ENCODE assay signal across 9 cellular contexts in the genomic region with DNA sequence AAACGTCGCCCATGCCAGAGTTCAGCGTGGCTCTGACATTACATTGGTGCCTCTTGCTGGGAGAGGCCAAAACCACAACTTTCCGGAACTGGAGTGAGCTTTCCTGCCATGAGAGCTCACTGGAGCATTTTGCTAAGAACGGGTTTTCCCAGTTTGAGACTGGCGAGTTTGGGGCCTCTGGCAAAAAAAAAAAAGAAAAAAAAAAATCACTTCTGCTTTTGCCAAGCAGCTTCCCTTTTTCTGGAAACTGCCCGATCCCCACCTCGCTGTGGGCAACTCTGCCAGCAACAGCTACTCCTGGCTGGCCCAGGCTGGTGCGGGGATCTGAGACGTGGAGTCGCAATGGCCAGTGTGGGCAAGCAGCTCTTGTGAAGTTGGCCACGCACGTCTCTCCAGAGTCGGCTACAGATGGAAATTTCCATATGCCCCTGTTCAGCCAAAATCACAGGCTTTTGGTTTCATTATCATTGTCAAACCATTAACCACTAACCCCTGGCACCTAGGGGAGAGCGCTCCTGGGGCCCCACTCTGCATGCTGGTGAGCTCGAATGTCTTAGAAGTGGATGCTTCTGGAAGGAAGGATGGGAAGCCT. TPM values are rescaled to one million over a fixed set of nuclear protein-coding genes. Genes with fewer than 3 reads are reported as not detected.
A peak's percentile ranks its signal among the peaks of the same experiment; 100 is the strongest.
DNase-seq lines count a peak whose midpoint lies in the region; ATAC-seq, FAIRE-seq and TF ChIP-seq lines count a peak whose summit lies in the region.
"Had no signal": no experiment of that assay in that cellular context is flagged by ENCODE, and none has a peak within 500 bp of the region (broad histone marks: within the 10 kb centered on the region; RNA-seq: fewer than 3 reads in every experiment).

No MANE protein-coding gene starts in this region.

- no peak overlapping the region for H3K4ac ChIP-seq in H1 (replicated peaks; ENCODE audit: insufficient read length, low read depth, low read length)

- H3K23ac ChIP-seq in H1 (ENCODE audit: insufficient read length), result no peak overlapping the region

- H3K36me3 ChIP-seq in H1 (ENCODE audit: control insufficient read depth in 2 of 4, insufficient read depth in 4 of 4, low read length in 3 of 4), result no peaks in the 10 kb centered on the region

- H3K79me1 ChIP-seq in H1 (ENCODE audit: low read depth, low read length), result no peaks in the 10 kb centered on the region

- H3K27ac Mint-ChIP-seq in activated CD4-positive, alpha-beta T cell treated with anti-CD3 and anti-CD28 coated beads for 36 hours, result peak overlapping the region; percentile 93
- no peak overlapping the region for H3K27ac Mint-ChIP-seq in endothelial cell (ENCODE audit: unreplicated experiment)

- no peak overlapping the region for H2AK5ac ChIP-seq in H1 (ENCODE audit: low read depth, low read length)

- POLR2A ChIA-PET in activated CD4-positive, alpha-beta T cell treated with anti-CD3 and anti-CD28 coated beads for 36 hours (lab: Charles Lee), result no interaction called here
- POLR2A ChIA-PET in H1 (lab: Charles Lee; ENCODE audit: partially characterized antibody), result no interaction called here

- WGBS in H1 (ENCODE audit: extremely low coverage in 1 of 2, insufficient coverage in 1 of 2, insufficient read length in 1 of 2, insufficient replicate concordance in 2 of 2, low coverage in 1 of 2, low lambda C conversion rate in 2 of 2, missing lambda C conversion rate in 1 of 2), 2 experiments, result 91% methylated on average over 15 of the region's 16 CpGs; no CpG with 5 or more reads in 1 of the 2 experiments

- no peaks in the 10 kb centered on the region for H3K27me3 Mint-ChIP-seq in activated CD4-positive, alpha-beta T cell treated with anti-CD3 and anti-CD28 coated beads for 36 hours
- peaks cover 5% of the 10 kb centered on the region for H3K27me3 Mint-ChIP-seq in endothelial cell (ENCODE audit: unreplicated experiment)

- no peak for TF ChIP-seq CTCF in H1 (IDR thresholded peaks at IDR 0.05; ENCODE audit: control extremely low read depth in 1 of 3, insufficient read depth in 1 of 3, low read depth in 1 of 3, low read length in 3 of 3)
- no peak for TF ChIP-seq CTCF in endothelial cell (IDR thresholded peaks at IDR 0.05; ENCODE audit: unreplicated experiment)

- no peak overlapping the region for H2BK5ac ChIP-seq in H1 (ENCODE audit: low read depth, low read length)

- intact Hi-C loops in activated CD4-positive, alpha-beta T cell treated with anti-CD3 and anti-CD28 coated beads for 36 hours (cut with DNase I, micrococcal nuclease), result loop anchor here in 1 of 2 experiments (1.0 kb wide), 1 partner anchor 25 kb away; no protein-coding TSS in a partner anchor

- no peak overlapping the region for H3K56ac ChIP-seq in H1 (replicated peaks; ENCODE audit: insufficient read length, low read depth, low read length)

- no peak overlapping the region for H4K5ac ChIP-seq in H1 (ENCODE audit: insufficient read length, low read depth, low read length)

- no peak overlapping the region for H2BK20ac ChIP-seq in H1 (ENCODE audit: low read length)

- H3K4me2 ChIP-seq in H1 (ENCODE audit: insufficient read depth in 1 of 2, low read depth in 2 of 2, low read length in 2 of 2), result no peak overlapping the region
- H3K4me2 ChIP-seq: A549 had no signal

- H2BK120ac ChIP-seq in H1 (replicated peaks; ENCODE audit: low read depth, low read length), result no peak overlapping the region

- no peak overlapping the region for H2AFZ ChIP-seq in H1 (ENCODE audit: low read length)

- no peak for TF ChIP-seq EP300 in H1 (IDR thresholded peaks at IDR 0.05; ENCODE audit: borderline replicate concordance in 1 of 2, low read depth in 2 of 2, low read length in 2 of 2)

- no peaks in the 10 kb centered on the region for H3K9me3 ChIP-seq in H1 (ENCODE audit: insufficient read depth in 2 of 2, low read depth in 1 of 2, low read length in 1 of 2)
- H3K9me3 ChIP-seq: A549 had no signal

- peaks cover 0 to 3% of the 10 kb centered on the region in 2 experiments for H4K20me1 ChIP-seq in H1 (replicated peaks in 1 of 2; ENCODE audit: control insufficient read depth in 1 of 2, insufficient read depth in 2 of 2, low read length in 2 of 2)

- H2BK15ac ChIP-seq in H1 (ENCODE audit: low read length), result no peak overlapping the region

- peak; percentile 66 for DNase-seq in activated CD4-positive, alpha-beta T cell treated with anti-CD3 and anti-CD28 coated beads for 36 hours
- DNase-seq in activated CD4-positive, alpha-beta T cell treated with anti-CD3 and anti-CD28 coated beads for 1 hour, result no peak
- DNase-seq in RPMI8226 (peak; percentile 55), H1 (ENCODE audit: low read depth in 1 of 2, low spot score in 2 of 2) (no peak), pons (ENCODE audit: low spot score) (peak; percentile 59), NCI-H2107 treated with DMSO at 0.1 percent for 48 hours (lab: John Stamatoyannopoulos, UW; ENCODE audit: unreplicated experiment) (no peak), endothelial cell (ENCODE audit: low spot score) (no peak)

- no peak for TF ChIP-seq POLR2A in H1 (IDR thresholded peaks at IDR 0.05; ENCODE audit: control extremely low read depth in 1 of 2, low read depth in 2 of 2, low read length in 2 of 2)

- peaks cover 26% of the 10 kb centered on the region for H3K4me1 Mint-ChIP-seq in activated CD4-positive, alpha-beta T cell treated with anti-CD3 and anti-CD28 coated beads for 36 hours
- no peaks in the 10 kb centered on the region for H3K4me1 Mint-ChIP-seq in endothelial cell (ENCODE audit: unreplicated experiment)

- no peak overlapping the region for H3K4me3 ChIP-seq in H1 (ENCODE audit: extremely low read depth in 1 of 4, insufficient read depth in 2 of 4, low read depth in 3 of 4, low read length in 4 of 4)
- H3K4me3 ChIP-seq: A549 had no signal

- H3K4me1 ChIP-seq in H1 (replicated peaks in 1 of 4; ENCODE audit: control insufficient read depth in 3 of 4, insufficient read depth in 4 of 4, low read length in 3 of 4), result peaks cover 0 to 3% (median 0%) of the 10 kb centered on the region in 4 experiments; a peak in 1 of 7 replicates
- H3K4me1 ChIP-seq: A549 had no signal

- CTCF ChIA-PET in activated CD4-positive, alpha-beta T cell treated with anti-CD3 and anti-CD28 coated beads for 36 hours (lab: Charles Lee), result interaction anchor here (0.5 to 0.7 kb wide), 3 partner anchors 8 to 727 kb away, joined by 3 to 4 read pairs (median 3); no protein-coding TSS in a partner anchor
- CTCF ChIA-PET in H1 (lab: Charles Lee; ENCODE audit: partially characterized antibody), result interaction anchor here (0.6 to 2.2 kb wide), 6 partner anchors 9 to 488 kb away, joined by 3 to 12 read pairs (median 4); no protein-coding TSS in a partner anchor

- no peaks in the 10 kb centered on the region for H3K36me3 Mint-ChIP-seq in activated CD4-positive, alpha-beta T cell treated with anti-CD3 and anti-CD28 coated beads for 36 hours (ENCODE audit: low read depth)
- H3K36me3 Mint-ChIP-seq in endothelial cell (ENCODE audit: low read depth, unreplicated experiment), result no peaks in the 10 kb centered on the region

- H3K23me2 ChIP-seq in H1 (ENCODE audit: low read depth, low read length), result peaks cover 7% of the 10 kb centered on the region; the same call in 1 of the 2 replicates

- H3K4me3 Mint-ChIP-seq in activated CD4-positive, alpha-beta T cell treated with anti-CD3 and anti-CD28 coated beads for 36 hours, result peak overlapping the region; percentile 56
- no peak overlapping the region for H3K4me3 Mint-ChIP-seq in endothelial cell (ENCODE audit: unreplicated experiment)

- H4K8ac ChIP-seq in H1 (ENCODE audit: extremely low read depth, insufficient read depth, low read length), result no peak overlapping the region

- H3K9ac ChIP-seq in H1 (replicated peaks in 1 of 4; ENCODE audit: extremely low read depth in 1 of 4, low read depth in 3 of 4, low read length in 3 of 4), result no peak overlapping the region

- H4K91ac ChIP-seq in H1 (replicated peaks; ENCODE audit: insufficient read length, low read length), result peak overlapping the region; percentile 55

- H3K27me3 ChIP-seq in H1 (replicated peaks in 1 of 4; ENCODE audit: control insufficient read depth in 3 of 4, extremely low read depth in 1 of 4, insufficient read depth in 3 of 4, low read length in 3 of 4), result no peaks in the 10 kb centered on the region

- H3K14ac ChIP-seq in H1 (ENCODE audit: insufficient read length), result no peak overlapping the region

- no peaks in the 10 kb centered on the region for H3K79me2 ChIP-seq in H1 (ENCODE audit: control insufficient read depth in 1 of 2, insufficient read depth in 2 of 2, low read length in 2 of 2)

- H3K18ac ChIP-seq in H1 (ENCODE audit: extremely low read depth, low read length), result no peak overlapping the region

- no peak for TF ChIP-seq RAD21 in H1 (IDR thresholded peaks at IDR 0.05 in 1 of 2, conservative IDR thresholded peaks at IDR 0.05 in 1 of 2; ENCODE audit: low read depth in 2 of 2, low read length in 2 of 2)

- no peaks in the 10 kb centered on the region for H3K9me3 Mint-ChIP-seq in activated CD4-positive, alpha-beta T cell treated with anti-CD3 and anti-CD28 coated beads for 36 hours (ENCODE audit: low read depth)
- no peaks in the 10 kb centered on the region for H3K9me3 Mint-ChIP-seq in endothelial cell (ENCODE audit: unreplicated experiment)

- FAIRE-seq in H1 (lab: Jason Lieb, UNC), result no peak
- FAIRE-seq: A549 had no signal

- H2BK12ac ChIP-seq in H1 (ENCODE audit: low read depth, low read length), result no peak overlapping the region

- ATAC-seq in activated CD4-positive, alpha-beta T cell treated with anti-CD3 and anti-CD28 coated beads for 36 hours, result peak; percentile 86
- ATAC-seq in HG03108 (IDR thresholded peaks at IDR 0.05; ENCODE audit: unreplicated experiment), result no peak
- ATAC-seq: A549 had no signal

- H3K27ac ChIP-seq in H1 (ENCODE audit: low read depth, low read length), result no peak overlapping the region
- H3K27ac ChIP-seq: A549 had no signal

TF ChIP-seq in H1, 55 proteins besides CTCF, POLR2A, EP300 and RAD21 (continues in another document):
- TF ChIP-seq YY1 (IDR thresholded peaks at IDR 0.05; ENCODE audit: low read depth, low read length), result no peak
- TF ChIP-seq POLR2AphosphoS5 (IDR thresholded peaks at IDR 0.05; ENCODE audit: low read depth, low read length), result no peak
- no peak for TF ChIP-seq HDAC2 (IDR thresholded peaks at IDR 0.05; ENCODE audit: borderline replicate concordance in 1 of 2, low read depth in 2 of 2, low read length in 2 of 2)
- no peak for TF ChIP-seq ASH2L (IDR thresholded peaks at IDR 0.05; ENCODE audit: low read length)
- no peak for TF ChIP-seq SIRT6 (IDR thresholded peaks at IDR 0.05; ENCODE audit: low read length)

RNA-seq across cellular contexts. Expression of a gene that starts 25.7 kb away (rescaled TPM):
- total RNA-seq in activated CD4-positive, alpha-beta T cell treated with anti-CD3 and anti-CD28 coated beads for 36 hours, result 10 to 100 TPM; 19.6 to 21.5 TPM
- total RNA-seq in H1 (2021; fragmentation: NEBNext Ultra II Directional; extraction: Animal tissue kit (Norgen Biotek cat#: 25700)), result 18.1 and 21.2 TPM in 2 replicates
- polyA plus RNA-seq in H1 (2011; rRNA removed), result 5.4 and 7.5 TPM in 2 replicates
- 10.7 TPM for polyA plus RNA-seq in H1 (2011; cell fraction: cytosol; rRNA removed)
- 4.9 TPM for polyA plus RNA-seq in H1 (2011; cell fraction: nucleus; rRNA removed)
- polyA plus RNA-seq in H1 (2012, experiment 1 of 2), result 10.7 to 13.6 TPM (median 12.0 TPM) in 4 replicates
- polyA plus RNA-seq in H1 (2012, experiment 2 of 2), result 5.8 TPM
- 14.0 TPM for polyA plus RNA-seq in H1 (2013, experiment 1 of 2)
- polyA plus RNA-seq in H1 (2013, experiment 2 of 2), result 13.6 TPM
- 5.3 and 7.7 TPM in 2 replicates for polyA minus RNA-seq in H1 (2011; rRNA and poly(A)+ RNA removed)
- polyA minus RNA-seq in H1 (2011; cell fraction: cytosol; rRNA and poly(A)+ RNA removed), result 3.5 TPM
- polyA minus RNA-seq in H1 (2011; cell fraction: nucleus; rRNA and poly(A)+ RNA removed), result 6.3 TPM
- 16.0 TPM for total RNA-seq in endothelial cell (ENCODE audit: unreplicated experiment)

Comparison
In these comparisons a context has a peak if more than half of its experiments do, and no peak if none do; other contexts are left out.
1. DNase-seq: peak in activated CD4-positive, alpha-beta T cell treated with anti-CD3 and anti-CD28 coated beads for 36 hours (single experiment), RPMI8226 (single experiment) and pons (single experiment); none in activated CD4-positive, alpha-beta T cell treated with anti-CD3 and anti-CD28 coated beads for 1 hour (single experiment), H1 (0 of 2), NCI-H2107 treated with DMSO at 0.1 percent for 48 hours (single experiment) and endothelial cell (single experiment).